1 cellular context compared by ENCODE assay signal in the genomic region with DNA sequence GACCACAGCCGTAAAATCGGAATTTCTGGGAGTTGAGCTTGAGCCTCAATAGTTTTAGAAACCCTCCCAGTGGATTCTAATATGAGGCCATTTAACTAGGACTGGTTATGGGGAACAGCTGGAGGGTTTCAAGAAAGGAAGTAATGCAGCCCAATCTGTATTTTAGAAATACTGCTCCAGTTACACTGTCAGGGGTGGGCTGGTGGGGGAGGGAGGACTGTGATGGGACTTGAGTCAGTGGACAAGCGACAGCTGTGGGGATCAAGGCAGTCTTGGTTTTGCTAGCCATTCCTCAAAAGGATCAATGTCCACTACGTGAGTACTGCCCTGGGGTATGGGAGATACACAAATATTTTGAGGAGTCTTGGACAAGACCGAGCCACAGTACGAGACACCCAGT.
TF ChIP-seq lines count a peak whose summit lies in the region.

No MANE protein-coding gene starts in this region.

TF ChIP-seq in HepG2, 621 proteins besides CTCF, POLR2A, EP300 and RAD21 (continued from another document):
- TF ChIP-seq, protein P1, sequence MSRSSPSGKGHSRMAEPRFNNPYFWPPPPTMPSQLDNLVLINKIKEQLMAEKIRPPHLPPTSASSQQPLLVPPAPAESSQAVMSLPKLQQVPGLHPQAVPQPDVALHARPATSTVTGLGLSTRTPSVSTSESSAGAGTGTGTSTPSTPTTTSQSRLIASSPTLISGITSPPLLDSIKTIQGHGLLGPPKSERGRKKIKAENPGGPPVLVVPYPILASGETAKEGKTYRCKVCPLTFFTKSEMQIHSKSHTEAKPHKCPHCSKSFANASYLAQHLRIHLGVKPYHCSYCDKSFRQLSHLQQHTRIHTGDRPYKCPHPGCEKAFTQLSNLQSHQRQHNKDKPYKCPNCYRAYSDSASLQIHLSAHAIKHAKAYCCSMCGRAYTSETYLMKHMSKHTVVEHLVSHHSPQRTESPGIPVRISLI (CRISPR knock-in tag; IDR thresholded peaks at IDR 0.05; ENCODE audit: borderline replicate concordance): peak; percentile 71; the same call in 1 of the 2 replicates
- TF ChIP-seq ZNF605 (CRISPR knock-in tag; IDR thresholded peaks at IDR 0.05): 0 out of 2 replicates have a peak, but pooled peaks have one; percentile 10
